20 cellular contexts compared by ENCODE assay signal in genomic region chr14:70721542-70721941, GRCh38.
DNase-seq lines count a peak whose midpoint lies in the region; ATAC-seq, FAIRE-seq and TF ChIP-seq lines count a peak whose summit lies in the region.
"Had no signal": no experiment of that assay in that cellular context is flagged by ENCODE, and none has a peak within 500 bp of the region (broad histone marks: within the 10 kb centered on the region; RNA-seq: fewer than 3 reads in every experiment).

No MANE protein-coding gene starts in this region.

- H3K56ac ChIP-seq in H1 (replicated peaks; ENCODE audit: insufficient read length, low read depth, low read length) (no peak overlapping the region), mesendoderm (ENCODE audit: low read length) (no peak overlapping the region)

- H2BK12ac ChIP-seq in H1 (ENCODE audit: low read depth, low read length), result no peak overlapping the region

- no peak for TF ChIP-seq EP300 in H1 (IDR thresholded peaks at IDR 0.05; ENCODE audit: borderline replicate concordance in 1 of 2, low read depth in 2 of 2, low read length in 2 of 2)

- CTCF ChIA-PET in H1 (lab: Charles Lee; ENCODE audit: partially characterized antibody), result interaction anchor here (0.9 to 5.6 kb wide), 8 partner anchors 8 to 154 kb away, joined by 3 to 33 read pairs (median 4); no protein-coding TSS in a partner anchor

- 0 out of 7 replicates have a peak, but pooled peaks cover 0 to 2% (median 0%) of the 10 kb centered on the region in 4 experiments for H3K4me1 ChIP-seq in H1 (replicated peaks in 1 of 4; ENCODE audit: control insufficient read depth in 3 of 4, insufficient read depth in 4 of 4, low read length in 3 of 4)
- H3K4me1 ChIP-seq in mesendoderm (ENCODE audit: control insufficient read depth, low read depth, low read length), result peaks cover 10% of the 10 kb centered on the region
- H3K4me1 ChIP-seq in upper lobe of right lung, result peaks cover 3% of the 10 kb centered on the region

- FAIRE-seq in HTR-8/SVneo (lab: Jason Lieb, UNC) (peak; percentile 90), H1 (lab: Jason Lieb, UNC) (no peak)
- FAIRE-seq: TTC549 had no signal

- H3K23ac ChIP-seq in H1 (ENCODE audit: insufficient read length) (no peak overlapping the region), mesendoderm (ENCODE audit: low read length) (no peak overlapping the region)

- H4K20me1 ChIP-seq in H1 (replicated peaks in 1 of 2; ENCODE audit: control insufficient read depth in 1 of 2, insufficient read depth in 2 of 2, low read length in 2 of 2), result no peaks in the 10 kb centered on the region

- no peak overlapping the region for H3K27ac ChIP-seq in H1 (ENCODE audit: low read depth, low read length)
- no peak overlapping the region for H3K27ac ChIP-seq in mesendoderm (ENCODE audit: low read depth, low read length)
- no peak overlapping the region for H3K27ac ChIP-seq in upper lobe of right lung
- H3K27ac ChIP-seq: adrenal gland, C4-2B, heart right ventricle had no signal

- H3K9ac ChIP-seq in H1 (replicated peaks in 1 of 4; ENCODE audit: extremely low read depth in 1 of 4, low read depth in 3 of 4, low read length in 3 of 4) (no peak overlapping the region), mesendoderm (ENCODE audit: low read length) (no peak overlapping the region)

- H4K8ac ChIP-seq in H1 (ENCODE audit: extremely low read depth, insufficient read depth, low read length) (no peak overlapping the region), mesendoderm (ENCODE audit: low read depth, low read length) (no peak overlapping the region)

- H3K18ac ChIP-seq in H1 (ENCODE audit: extremely low read depth, low read length) (no peak overlapping the region), mesendoderm (ENCODE audit: low read length) (no peak overlapping the region)

- no peaks in the 10 kb centered on the region for H3K23me2 ChIP-seq in H1 (ENCODE audit: low read depth, low read length)

- ATAC-seq in GM21723 (IDR thresholded peaks at IDR 0.05; ENCODE audit: unreplicated experiment) (no peak), upper lobe of right lung (no peak), GM19351 (IDR thresholded peaks at IDR 0.05; ENCODE audit: unreplicated experiment) (no peak)
- ATAC-seq: natural killer cell had no signal

- H2AK5ac ChIP-seq in H1 (ENCODE audit: low read depth, low read length), result no peak overlapping the region
- H2AK5ac ChIP-seq in mesendoderm (ENCODE audit: low read length), result peak overlapping the region; percentile 77

- intact Hi-C loops in upper lobe of right lung (cut with DNase I), result no loop called here

- H4K5ac ChIP-seq in H1 (ENCODE audit: insufficient read length, low read depth, low read length) (no peak overlapping the region), mesendoderm (ENCODE audit: low read length) (no peak overlapping the region)

- H2AFZ ChIP-seq in H1 (ENCODE audit: low read length), result no peak overlapping the region

- TF ChIP-seq CTCF in H1 (IDR thresholded peaks at IDR 0.05; ENCODE audit: control extremely low read depth in 1 of 3, insufficient read depth in 1 of 3, low read depth in 1 of 3, low read length in 3 of 3), result no peak
- no peak for TF ChIP-seq CTCF in upper lobe of right lung (IDR thresholded peaks at IDR 0.05)

- no peak overlapping the region for H4K91ac ChIP-seq in H1 (replicated peaks; ENCODE audit: insufficient read length, low read length)

- POLR2A ChIA-PET in H1 (lab: Charles Lee; ENCODE audit: partially characterized antibody), result interaction anchor here (3.3 kb wide), 1 partner anchor 13 kb away, joined by 21 read pairs; no protein-coding TSS in a partner anchor

- H2BK5ac ChIP-seq in H1 (ENCODE audit: low read depth, low read length) (no peak overlapping the region), mesendoderm (ENCODE audit: low read length) (no peak overlapping the region)

- H3K79me1 ChIP-seq in H1 (ENCODE audit: low read depth, low read length) (no peaks in the 10 kb centered on the region), mesendoderm (ENCODE audit: low read length) (no peaks in the 10 kb centered on the region)

- TF ChIP-seq POLR2A in H1 (IDR thresholded peaks at IDR 0.05; ENCODE audit: control extremely low read depth in 1 of 2, low read depth in 2 of 2, low read length in 2 of 2), result no peak

- DNase-seq in Ammon's horn (ENCODE audit: low spot score), result peak; percentile 11
- no peak for DNase-seq in HTR-8/SVneo (ENCODE audit: insufficient read length, low spot score)
- no peak for DNase-seq in H1 (ENCODE audit: low read depth in 1 of 2, low spot score in 2 of 2)
- DNase-seq in mesendoderm, result peak; percentile 33
- DNase-seq in stimulated activated CD4-positive, alpha-beta T cell treated with anti-CD3 and anti-CD28 coated beads, Interleukin-15, amount 100 ng/mL, for 24 hours, result no peak
- no peak for DNase-seq in upper lobe of right lung
- DNase-seq: activated gamma-delta T cell treated with Interleukin-2 at 50 U/mL for 16 hours; effector memory CD4-positive, alpha-beta T cell; heart right ventricle; immature natural killer cell; KG1; natural killer cell; NCI-H2029; stimulated activated CD4-positive, alpha-beta T cell treated with anti-CD3 and anti-CD28 coated beads, Interleukin-4, amount 100 ng/mL, for 4 hours had no signal

- WGBS in H1 (ENCODE audit: extremely low coverage in 1 of 2, insufficient coverage in 1 of 2, insufficient read length in 1 of 2, insufficient replicate concordance in 2 of 2, low coverage in 1 of 2, low lambda C conversion rate in 2 of 2, missing lambda C conversion rate in 1 of 2), 2 experiments, result 83% methylated on average over 2 of the region's 2 CpGs; no CpG with 5 or more reads in 1 of the 2 experiments
- WGBS in mesendoderm (ENCODE audit: extremely low coverage, insufficient coverage, low lambda C conversion rate), result no CpG with 5 or more reads among the region's 2 CpGs

- no peak overlapping the region for H3K4me3 ChIP-seq in H1 (ENCODE audit: extremely low read depth in 1 of 4, insufficient read depth in 2 of 4, low read depth in 3 of 4, low read length in 4 of 4)
- no peak overlapping the region for H3K4me3 ChIP-seq in mesendoderm (ENCODE audit: low read length)
- no peak overlapping the region for H3K4me3 ChIP-seq in upper lobe of right lung
- H3K4me3 ChIP-seq: adrenal gland, heart right ventricle, smooth muscle cell had no signal

- H3K9me3 ChIP-seq in H1 (ENCODE audit: insufficient read depth in 2 of 2, low read depth in 1 of 2, low read length in 1 of 2) (no peaks in the 10 kb centered on the region), upper lobe of right lung (no peaks in the 10 kb centered on the region)
- H3K9me3 ChIP-seq: adrenal gland, heart right ventricle had no signal

- H2BK120ac ChIP-seq in H1 (replicated peaks; ENCODE audit: low read depth, low read length), result no peak overlapping the region
- no peak overlapping the region for H2BK120ac ChIP-seq in mesendoderm (ENCODE audit: low read depth, low read length)

- no peak overlapping the region for H2BK20ac ChIP-seq in H1 (ENCODE audit: low read length)

- TF ChIP-seq RAD21 in H1 (IDR thresholded peaks at IDR 0.05 in 1 of 2, conservative IDR thresholded peaks at IDR 0.05 in 1 of 2; ENCODE audit: low read depth in 2 of 2, low read length in 2 of 2), result no peak

- H3K36me3 ChIP-seq in H1 (ENCODE audit: control insufficient read depth in 2 of 4, insufficient read depth in 4 of 4, low read length in 3 of 4) (no peaks in the 10 kb centered on the region), mesendoderm (ENCODE audit: control insufficient read depth, insufficient read depth, low read length) (no peaks in the 10 kb centered on the region), upper lobe of right lung (no peaks in the 10 kb centered on the region)
- H3K36me3 ChIP-seq: adrenal gland, heart right ventricle had no signal

- H3K14ac ChIP-seq in H1 (ENCODE audit: insufficient read length), result no peak overlapping the region

- H3K4ac ChIP-seq in H1 (replicated peaks; ENCODE audit: insufficient read length, low read depth, low read length), result no peak overlapping the region
- no peak overlapping the region for H3K4ac ChIP-seq in mesendoderm (ENCODE audit: low read depth, low read length)

- no peaks in the 10 kb centered on the region for H3K27me3 ChIP-seq in H1 (replicated peaks in 1 of 4; ENCODE audit: control insufficient read depth in 3 of 4, extremely low read depth in 1 of 4, insufficient read depth in 3 of 4, low read length in 3 of 4)
- no peaks in the 10 kb centered on the region for H3K27me3 ChIP-seq in mesendoderm (ENCODE audit: insufficient read depth, low read length, poor library complexity)
- H3K27me3 ChIP-seq in upper lobe of right lung, result no peaks in the 10 kb centered on the region
- H3K27me3 ChIP-seq: adrenal gland had no signal

- H2BK15ac ChIP-seq in H1 (ENCODE audit: low read length) (no peak overlapping the region), mesendoderm (replicated peaks; ENCODE audit: low read depth) (no peak overlapping the region)

- H3K79me2 ChIP-seq in H1 (ENCODE audit: control insufficient read depth in 1 of 2, insufficient read depth in 2 of 2, low read length in 2 of 2) (no peaks in the 10 kb centered on the region), mesendoderm (ENCODE audit: control insufficient read depth, insufficient read depth, low read length) (no peaks in the 10 kb centered on the region)

- H3K4me2 ChIP-seq in H1 (ENCODE audit: insufficient read depth in 1 of 2, low read depth in 2 of 2, low read length in 2 of 2) (no peak overlapping the region), mesendoderm (ENCODE audit: low read length) (no peak overlapping the region)
- H3K4me2 ChIP-seq: smooth muscle cell had no signal

TF ChIP-seq in H1, 55 proteins besides CTCF, POLR2A, EP300 and RAD21:
- TF ChIP-seq POU5F1 (IDR thresholded peaks at IDR 0.05; ENCODE audit: low read depth, low read length), result no peak
- TF ChIP-seq SIRT6 (IDR thresholded peaks at IDR 0.05; ENCODE audit: low read length), result no peak
- peak; percentile 68; the same call in 1 of the 2 replicates for TF ChIP-seq KDM1A (IDR thresholded peaks at IDR 0.05; ENCODE audit: borderline replicate concordance, low read length)
TF ChIP-seq in H1: peak in this region for 1.

Comparison
In these comparisons a context has a peak if more than half of its experiments do, and no peak if none do; other contexts are left out.
1. DNase-seq: peak in Ammon's horn (single experiment) and mesendoderm (single experiment); none in HTR-8/SVneo (single experiment), H1 (0 of 2), stimulated activated CD4-positive, alpha-beta T cell treated with anti-CD3 and anti-CD28 coated beads, Interleukin-15, amount 100 ng/mL, for 24 hours (single experiment) and upper lobe of right lung (single experiment).